8 cellular contexts compared by ENCODE assay signal in genomic region chr1:32448186-32448772, GRCh38. TPM values are rescaled to one million over a fixed set of nuclear protein-coding genes. Genes with fewer than 3 reads are reported as not detected.
DNase-seq lines count a peak whose midpoint lies in the region; FAIRE-seq and TF ChIP-seq lines count a peak whose summit lies in the region.
"Not testable (repeated sequence)": the region's sequence is repeated elsewhere in the genome, so short reads cannot be mapped to it uniquely, and the experiment has no call there.

No MANE protein-coding gene starts in this region.

- FAIRE-seq in GM18507 (lab: Jason Lieb, UNC): peak; percentile 63

- peak overlapping the region; percentile 47 for H3K4me3 ChIP-seq in AG09309 (ENCODE audit: control insufficient read depth, low read depth, low read length)
- H3K4me3 ChIP-seq in SJSA1: peak overlapping the region; percentile 26

- H3K27me3 ChIP-seq in SJSA1 (replicated peaks): not testable (repeated sequence)

- H3K4me1 ChIP-seq in SJSA1 (replicated peaks): not testable (repeated sequence)

- not testable (repeated sequence) for H3K9me3 ChIP-seq in SJSA1 (replicated peaks)

- DNase-seq in AG09309 (ENCODE audit: low read depth): peak; percentile 46
- DNase-seq in GM18507 (ENCODE audit: extremely low spot score, insufficient read length, low read depth): not testable (repeated sequence)
- peak; percentile 6 for DNase-seq in NCI-H1694 treated with DMSO at 0.1 percent for 48 hours (lab: John Stamatoyannopoulos, UW)
- peak; percentile 71 to 82 for DNase-seq in SJSA1 (ENCODE audit: low read depth in 1 of 2, low spot score in 2 of 2)
- peak; percentile 12 for DNase-seq in activated T-helper 9 cell treated with anti-CD3 and anti-CD28 coated beads, Interleukin-2, amount 50 U/mL, for 16 hours (ENCODE audit: low read depth)
- DNase-seq in fibroblast of gingiva (ENCODE audit: low read depth): peak; percentile 59
- DNase-seq in medulla oblongata (ENCODE audit: extremely low spot score): peak; percentile 73
- peak; percentile 46 for DNase-seq in stimulated activated CD4-positive, alpha-beta T cell treated with anti-CD3 and anti-CD28 coated beads, Interleukin-1b, Interleukin-23, amount 100 ng/mL, for 48 hours

- TF ChIP-seq CTCF in AG09309 (IDR thresholded peaks at IDR 0.05; ENCODE audit: control insufficient read depth, insufficient read depth, low read depth, low read length, missing control alignments): peak; percentile 82

- not testable (repeated sequence) for H3K36me3 ChIP-seq in SJSA1

- peak overlapping the region; percentile 48 for H3K27ac ChIP-seq in SJSA1

RNA-seq across cellular contexts. Expression of gene ZBTB8B, which starts 16.6 kb away (rescaled TPM):
- not detected in 2 replicates for total RNA-seq in SJSA1 (2014; rRNA removed; shearing (Covaris generic))

RNA-seq across cellular contexts. Expression of gene BSDC1, which starts 54.0 kb away (rescaled TPM):
- total RNA-seq in SJSA1 (2014; rRNA removed; shearing (Covaris generic)): 55.5 and 71.1 TPM in 2 replicates
